In genomic region chr16:14061732-14062259, GRCh38 we compare ENCODE assay signal across 23 cellular contexts.
"Had no signal": no experiment of that assay in that cellular context is flagged by ENCODE, and none has a peak within 500 bp of the region (broad histone marks: within the 10 kb centered on the region; RNA-seq: fewer than 3 reads in every experiment).

No MANE protein-coding gene starts in this region.

- H3K4me3 Mint-ChIP-seq: activated CD4-positive, alpha-beta T cell treated with anti-CD3 and anti-CD28 coated beads, Interleukin-2, amount 10 ng/mL, durations not matched to agents 24 days and 14 days; activated CD8-positive, alpha-beta memory T cell treated with anti-CD3 and anti-CD28 coated beads, Interleukin-2, amount 10 ng/mL, durations not matched to agents 7 days and 5 days; activated naive CD8-positive, alpha-beta T cell; activated T-cell treated with anti-CD3 and anti-CD28 coated beads, Interleukin-2, amount 50 U/mL, for 24 hours; activated T-helper 1 cell treated with anti-CD3 and anti-CD28 coated beads, Interleukin-12 subunit alpha, Interleukin-12 subunit beta, Interleukin-2, Interleukin-4 antibody, amounts not matched to agents 30 ng/mL and 10 ng/mL and 1 ng/mL, durations not matched to agents 14 hours and 24 hours and 36 hours; brain; T-helper 17 cell; WTC11 had no signal

- H3K9me3 Mint-ChIP-seq: activated CD4-positive, alpha-beta T cell treated with anti-CD3 and anti-CD28 coated beads, Interleukin-2, amount 10 ng/mL, durations not matched to agents 24 days and 14 days; activated T-helper 1 cell treated with anti-CD3 and anti-CD28 coated beads, Interleukin-12 subunit alpha, Interleukin-12 subunit beta, Interleukin-2, Interleukin-4 antibody, amounts not matched to agents 30 ng/mL and 10 ng/mL and 1 ng/mL, durations not matched to agents 14 hours and 24 hours and 36 hours had no signal

- H3K4me1 Mint-ChIP-seq: activated CD4-positive, alpha-beta T cell treated with anti-CD3 and anti-CD28 coated beads, Interleukin-2, amount 10 ng/mL, durations not matched to agents 24 days and 14 days; activated CD8-positive, alpha-beta memory T cell treated with anti-CD3 and anti-CD28 coated beads, Interleukin-2, amount 10 ng/mL, durations not matched to agents 7 days and 5 days; brain; WTC11 had no signal

- ATAC-seq: activated CD8-positive, alpha-beta memory T cell treated with anti-CD3 and anti-CD28 coated beads, Interleukin-2, amount 10 ng/mL, durations not matched to agents 7 days and 5 days; T-helper 17 cell; WTC11 had no signal

- H3K27ac Mint-ChIP-seq: activated CD4-positive, alpha-beta T cell treated with anti-CD3 and anti-CD28 coated beads, Interleukin-2, amount 10 ng/mL, durations not matched to agents 24 days and 14 days; activated CD8-positive, alpha-beta memory T cell treated with anti-CD3 and anti-CD28 coated beads, Interleukin-2, amount 10 ng/mL, durations not matched to agents 7 days and 5 days; activated naive CD8-positive, alpha-beta T cell; activated T-cell treated with anti-CD3 and anti-CD28 coated beads, Interleukin-2, amount 50 U/mL, for 24 hours; activated T-helper 1 cell treated with anti-CD3 and anti-CD28 coated beads, Interleukin-12 subunit alpha, Interleukin-12 subunit beta, Interleukin-2, Interleukin-4 antibody, amounts not matched to agents 30 ng/mL and 10 ng/mL and 1 ng/mL, durations not matched to agents 14 hours and 24 hours and 36 hours; brain; T-helper 17 cell; WTC11 had no signal

- DNase-seq: activated CD4-positive, alpha-beta T cell treated with anti-CD3 and anti-CD28 coated beads for 1 hour; activated CD4-positive, alpha-beta T cell treated with anti-CD3 and anti-CD28 coated beads, Interleukin-2, amount 10 ng/mL, durations not matched to agents 24 days and 14 days; activated CD4-positive, alpha-beta T cell treated with anti-CD3 and anti-CD28 coated beads, Interleukin-2, amount 50 U/mL, for 48 hours; activated CD8-positive, alpha-beta memory T cell treated with anti-CD3 and anti-CD28 coated beads, Interleukin-2, amount 10 ng/mL, durations not matched to agents 7 days and 5 days; activated effector memory CD4-positive, alpha-beta T cell treated with anti-CD3 and anti-CD28 coated beads, Interleukin-2, amount 50 U/mL, for 16 hours; activated naive CD4-positive, alpha-beta T cell treated with Interleukin-2 at 50 U/mL for 16 hours; activated T-cell treated with anti-CD3 and anti-CD28 coated beads, Interleukin-2, amount 50 U/mL, for 24 hours; amygdala; NCI-H1048; NCI-H1694; NCI-H2029; NCI-H2107; NCI-H2171 treated with DMSO at 0.1 percent for 48 hours; NCI-H226; NCI-H526; PC-9; SIG-M5; T-helper 17 cell; T-helper 9 cell had no signal

- H3K36me3 Mint-ChIP-seq: activated CD8-positive, alpha-beta memory T cell treated with anti-CD3 and anti-CD28 coated beads, Interleukin-2, amount 10 ng/mL, durations not matched to agents 7 days and 5 days; activated naive CD8-positive, alpha-beta T cell; brain had no signal
